ENCODE assay signal across 1 cellular context in the genomic region with DNA sequence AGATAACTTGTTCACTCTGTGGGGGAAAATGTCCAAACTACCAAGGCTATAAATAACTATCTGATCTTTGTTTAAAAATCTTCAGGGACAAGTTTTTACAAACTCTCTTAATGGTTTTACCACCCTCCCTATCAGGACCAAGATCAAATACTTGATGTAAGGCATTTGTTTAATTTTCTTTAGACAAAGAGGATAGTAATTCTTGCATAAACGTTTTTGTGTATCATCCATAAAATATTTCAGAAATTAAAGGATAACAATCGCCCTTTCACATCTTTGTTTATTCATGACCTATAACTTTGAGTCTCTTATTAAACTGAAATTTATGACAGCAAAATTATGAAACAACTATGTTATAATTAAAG.
TF ChIP-seq lines count a peak whose summit lies in the region.

No MANE protein-coding gene starts in this region.

TF ChIP-seq in SK-N-SH, 30 proteins besides CTCF, POLR2A, EP300 and RAD21 (continued from another document):
- TF ChIP-seq, protein P1, sequence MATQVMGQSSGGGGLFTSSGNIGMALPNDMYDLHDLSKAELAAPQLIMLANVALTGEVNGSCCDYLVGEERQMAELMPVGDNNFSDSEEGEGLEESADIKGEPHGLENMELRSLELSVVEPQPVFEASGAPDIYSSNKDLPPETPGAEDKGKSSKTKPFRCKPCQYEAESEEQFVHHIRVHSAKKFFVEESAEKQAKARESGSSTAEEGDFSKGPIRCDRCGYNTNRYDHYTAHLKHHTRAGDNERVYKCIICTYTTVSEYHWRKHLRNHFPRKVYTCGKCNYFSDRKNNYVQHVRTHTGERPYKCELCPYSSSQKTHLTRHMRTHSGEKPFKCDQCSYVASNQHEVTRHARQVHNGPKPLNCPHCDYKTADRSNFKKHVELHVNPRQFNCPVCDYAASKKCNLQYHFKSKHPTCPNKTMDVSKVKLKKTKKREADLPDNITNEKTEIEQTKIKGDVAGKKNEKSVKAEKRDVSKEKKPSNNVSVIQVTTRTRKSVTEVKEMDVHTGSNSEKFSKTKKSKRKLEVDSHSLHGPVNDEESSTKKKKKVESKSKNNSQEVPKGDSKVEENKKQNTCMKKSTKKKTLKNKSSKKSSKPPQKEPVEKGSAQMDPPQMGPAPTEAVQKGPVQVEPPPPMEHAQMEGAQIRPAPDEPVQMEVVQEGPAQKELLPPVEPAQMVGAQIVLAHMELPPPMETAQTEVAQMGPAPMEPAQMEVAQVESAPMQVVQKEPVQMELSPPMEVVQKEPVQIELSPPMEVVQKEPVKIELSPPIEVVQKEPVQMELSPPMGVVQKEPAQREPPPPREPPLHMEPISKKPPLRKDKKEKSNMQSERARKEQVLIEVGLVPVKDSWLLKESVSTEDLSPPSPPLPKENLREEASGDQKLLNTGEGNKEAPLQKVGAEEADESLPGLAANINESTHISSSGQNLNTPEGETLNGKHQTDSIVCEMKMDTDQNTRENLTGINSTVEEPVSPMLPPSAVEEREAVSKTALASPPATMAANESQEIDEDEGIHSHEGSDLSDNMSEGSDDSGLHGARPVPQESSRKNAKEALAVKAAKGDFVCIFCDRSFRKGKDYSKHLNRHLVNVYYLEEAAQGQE (IDR thresholded peaks at IDR 0.05; ENCODE audit: low read depth, low read length) = no peak
- no peak for TF ChIP-seq EZH2phosphoT487 (IDR thresholded peaks at IDR 0.05; ENCODE audit: borderline replicate concordance, low read depth)
- TF ChIP-seq GABPA (IDR thresholded peaks at IDR 0.05; ENCODE audit: low read depth) = no peak
- TF ChIP-seq RCOR1 (IDR thresholded peaks at IDR 0.05; ENCODE audit: low read length) = no peak
- no peak for TF ChIP-seq FOSL2 (IDR thresholded peaks at IDR 0.05; ENCODE audit: borderline replicate concordance, low read depth)
- no peak for TF ChIP-seq NRF1 (IDR thresholded peaks at IDR 0.05; ENCODE audit: low read depth, low read length)
- TF ChIP-seq IRF3 (IDR thresholded peaks at IDR 0.05; ENCODE audit: low read depth, low read length) = no peak
- peak; percentile 48 for TF ChIP-seq JUND (IDR thresholded peaks at IDR 0.05)
- no peak for TF ChIP-seq GATA2 (CRISPR knock-in tag; IDR thresholded peaks at IDR 0.05)
- TF ChIP-seq MEF2A (IDR thresholded peaks at IDR 0.05; ENCODE audit: borderline replicate concordance, low read depth) = no peak
- no peak for TF ChIP-seq SMC3 (IDR thresholded peaks at IDR 0.05; ENCODE audit: low read depth, low read length)
- TF ChIP-seq TCF12 (IDR thresholded peaks at IDR 0.05) = peak; percentile 8; the same call in 1 of the 2 replicates
- 0 out of 2 replicates have a peak, but pooled peaks have one; percentile 5 for TF ChIP-seq TEAD4 (IDR thresholded peaks at IDR 0.05; ENCODE audit: borderline replicate concordance, insufficient read depth)
TF ChIP-seq in SK-N-SH: peak in this region for 3.
